Comparison of ENCODE assay signal across 9 cellular contexts in the genomic region with DNA sequence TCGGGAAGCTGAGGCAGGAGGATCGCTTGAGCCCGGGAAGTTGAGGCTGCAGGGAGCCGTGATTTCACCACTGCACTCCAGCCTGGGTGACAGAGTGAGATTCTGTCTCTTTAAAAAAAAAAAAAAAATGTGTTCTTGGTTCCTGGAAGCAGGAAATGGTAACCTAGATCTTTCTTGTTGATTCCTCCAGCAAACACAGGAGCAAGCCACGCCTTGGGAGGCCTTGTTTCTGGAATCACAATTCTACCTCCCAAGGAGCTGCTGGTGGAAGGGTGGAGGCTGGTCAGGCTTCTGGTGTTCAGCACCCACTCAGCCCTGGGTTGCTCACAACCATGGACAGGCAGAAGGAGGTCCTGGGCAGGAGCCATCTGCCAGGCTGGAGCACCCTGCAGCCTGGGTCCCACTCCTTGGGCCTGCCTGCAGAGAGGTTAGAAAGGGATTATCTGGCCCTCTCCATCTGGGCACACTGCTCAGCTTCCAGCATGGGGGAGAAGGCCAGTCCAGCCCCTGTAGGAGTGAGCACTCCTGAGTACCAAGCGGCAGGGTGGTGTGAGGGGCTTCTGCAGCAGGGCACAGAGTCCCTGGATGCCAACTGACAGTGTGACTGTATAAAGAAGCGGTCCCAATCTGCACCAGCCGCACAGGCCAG.
A peak's percentile ranks its signal among the peaks of the same experiment; 100 is the strongest.
DNase-seq lines count a peak whose midpoint lies in the region; ATAC-seq and TF ChIP-seq lines count a peak whose summit lies in the region.
"Had no signal": no experiment of that assay in that cellular context is flagged by ENCODE, and none has a peak within 500 bp of the region (broad histone marks: within the 10 kb centered on the region; RNA-seq: fewer than 3 reads in every experiment).

No MANE protein-coding gene starts in this region.

- H3K27ac Mint-ChIP-seq in endodermal cell = no peak overlapping the region

- H3K36me3 ChIP-seq in adrenal gland (replicated peaks in 1 of 2) (no peaks in the 10 kb centered on the region), right atrium auricular region (no peaks in the 10 kb centered on the region), stomach smooth muscle (ENCODE audit: control insufficient read depth in 2 of 2, insufficient read depth in 2 of 2, low read length in 2 of 2) (no peaks in the 10 kb centered on the region), endodermal cell (ENCODE audit: control insufficient read depth, insufficient read depth, low read length) (no peaks in the 10 kb centered on the region)
- H3K36me3 ChIP-seq: right lobe of liver had no signal

- H3K4me1 ChIP-seq in adrenal gland (replicated peaks in 1 of 2) (peaks cover under 1 to 49% of the 10 kb centered on the region in 2 donors), right atrium auricular region (peaks cover 0 to 91% of the 10 kb centered on the region in 2 donors), stomach smooth muscle (ENCODE audit: control insufficient read depth, insufficient read depth, low read length) (peaks cover 48% of the 10 kb centered on the region), endodermal cell (ENCODE audit: control insufficient read depth, insufficient read depth, low read length) (no peaks in the 10 kb centered on the region)

- H3K27ac ChIP-seq in adrenal gland = peak overlapping the region in 3 of 5 donors; percentile 1 to 81 (median 63)
- H3K27ac ChIP-seq in right atrium auricular region = peak overlapping the region; percentile 64 to 76
- H3K27ac ChIP-seq in stomach smooth muscle (ENCODE audit: low read length) = peak overlapping the region; percentile 49
- H3K27ac ChIP-seq in endodermal cell (ENCODE audit: low read depth, low read length) = no peak overlapping the region
- H3K27ac ChIP-seq: right lobe of liver had no signal

- intact Hi-C loops in adrenal gland (cut with DNase I) = no loop called here

- no peaks in the 10 kb centered on the region for H3K27me3 ChIP-seq in adrenal gland
- H3K27me3 ChIP-seq in right atrium auricular region = no peaks in the 10 kb centered on the region
- no peaks in the 10 kb centered on the region for H3K27me3 ChIP-seq in stomach smooth muscle (ENCODE audit: control insufficient read depth in 1 of 2, insufficient read depth in 2 of 2, low read length in 2 of 2)
- peaks cover 24% of the 10 kb centered on the region for H3K27me3 ChIP-seq in endodermal cell (ENCODE audit: control insufficient read depth, insufficient read depth, low read length, poor library complexity, severe bottlenecking)
- H3K27me3 ChIP-seq: right lobe of liver had no signal

- peaks cover 41% of the 10 kb centered on the region for H3K27me3 Mint-ChIP-seq in endodermal cell (ENCODE audit: insufficient read depth)

- H3K9me3 ChIP-seq in adrenal gland (replicated peaks in 1 of 3) (no peaks in the 10 kb centered on the region), right atrium auricular region (no peaks in the 10 kb centered on the region), stomach smooth muscle (ENCODE audit: control insufficient read depth in 2 of 2, low read length in 2 of 2) (no peaks in the 10 kb centered on the region), endodermal cell (ENCODE audit: control insufficient read depth, low read length) (no peaks in the 10 kb centered on the region)
- H3K9me3 ChIP-seq: right lobe of liver had no signal

- H3K9ac ChIP-seq in stomach smooth muscle (ENCODE audit: low read length in 2 of 2) (no peak overlapping the region), endodermal cell (ENCODE audit: extremely low read depth, low read length, poor library complexity, severe bottlenecking) (no peak overlapping the region)

- H3K9me3 Mint-ChIP-seq in endodermal cell = no peaks in the 10 kb centered on the region

- no peak for TF ChIP-seq POLR2A in adrenal gland (IDR thresholded peaks at IDR 0.05)

- H3K4me3 ChIP-seq in adrenal gland = no peak overlapping the region
- no peak overlapping the region for H3K4me3 ChIP-seq in right atrium auricular region
- no peak overlapping the region for H3K4me3 ChIP-seq in stomach smooth muscle (ENCODE audit: low read length in 2 of 2)
- H3K4me3 ChIP-seq in endodermal cell (ENCODE audit: low read length) = no peak overlapping the region
- H3K4me3 ChIP-seq: right lobe of liver had no signal

- 79 to 90% (median 86%) methylated on average over 7 to 8 of the region's 8 CpGs for WGBS in adrenal gland, 4 donors
- 93 to 95% methylated on average over 4 to 8 of the region's 8 CpGs for WGBS in endodermal cell (ENCODE audit: insufficient coverage in 1 of 2, insufficient read length in 1 of 2), 2 experiments

- H3K36me3 Mint-ChIP-seq in endodermal cell (ENCODE audit: low read depth) = no peaks in the 10 kb centered on the region

- DNase-seq in HT-29 (ENCODE audit: low spot score) = peak; percentile 72
- no peak for DNase-seq in adrenal gland
- DNase-seq in right atrium auricular region (ENCODE audit: low spot score) = no peak
- DNase-seq in SK-N-DZ (ENCODE audit: low spot score) = no peak
- no peak for DNase-seq in effector CD8-positive, alpha-beta T cell (lab: John Stamatoyannopoulos, UW)
- no peak for DNase-seq in endodermal cell
- DNase-seq: right lobe of liver had no signal

- peaks cover 10% of the 10 kb centered on the region for H3K4me1 Mint-ChIP-seq in endodermal cell

- no peak for ATAC-seq in HG02588 (IDR thresholded peaks at IDR 0.05; ENCODE audit: unreplicated experiment)

- TF ChIP-seq CTCF in adrenal gland (IDR thresholded peaks at IDR 0.05) (no peak), right atrium auricular region (IDR thresholded peaks at IDR 0.05) (no peak), endodermal cell (conservative IDR thresholded peaks at IDR 0.05) (no peak)

- H3K4me3 Mint-ChIP-seq in endodermal cell = no peak overlapping the region
